18 cellular contexts compared by ENCODE assay signal in the genomic region with DNA sequence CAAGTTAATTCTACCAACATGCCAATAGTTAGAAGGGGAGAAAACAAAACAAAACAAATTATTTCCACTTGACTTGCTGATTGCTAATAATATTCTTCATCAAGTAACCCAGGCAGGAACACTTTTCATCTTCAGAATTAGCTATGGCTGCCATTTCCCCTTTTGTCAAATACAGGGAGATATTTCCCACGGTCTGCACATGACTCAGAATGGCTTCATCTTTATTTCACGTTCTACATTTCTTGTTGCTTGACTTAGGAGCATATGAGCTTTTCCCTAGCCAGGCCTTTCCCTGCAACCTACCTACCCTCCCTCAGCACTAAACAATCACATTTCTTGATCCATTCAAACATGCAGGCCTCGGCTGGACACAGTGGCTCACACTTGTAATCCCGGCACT. TPM values are rescaled to one million over a fixed set of nuclear protein-coding genes. Genes with fewer than 3 reads are reported as not detected.
A peak's percentile ranks its signal among the peaks of the same experiment; 100 is the strongest.
DNase-seq lines count a peak whose midpoint lies in the region; ATAC-seq and TF ChIP-seq lines count a peak whose summit lies in the region.
"Had no signal": no experiment of that assay in that cellular context is flagged by ENCODE, and none has a peak within 500 bp of the region (broad histone marks: within the 10 kb centered on the region; RNA-seq: fewer than 3 reads in every experiment).

No MANE protein-coding gene starts in this region.

- H2AFZ ChIP-seq in trophoblast cell (ENCODE audit: insufficient read depth, low read length, poor library complexity): no peak overlapping the region

- peak overlapping the region; percentile 66 for H4K91ac ChIP-seq in trophoblast cell (ENCODE audit: low read depth, low read length)

- TF ChIP-seq CTCF in brain microvascular endothelial cell (IDR thresholded peaks at IDR 0.05; ENCODE audit: low read depth, low read length, missing control alignments) (no peak), esophagus squamous epithelium (IDR thresholded peaks at IDR 0.05) (no peak)

- no peaks in the 10 kb centered on the region for H3K36me3 ChIP-seq in brain microvascular endothelial cell (replicated peaks)
- H3K36me3 ChIP-seq in trophoblast cell (ENCODE audit: control insufficient read depth in 1 of 2, insufficient read depth in 2 of 2, low read length in 2 of 2): no peaks in the 10 kb centered on the region
- H3K36me3 ChIP-seq in esophagus squamous epithelium: no peaks in the 10 kb centered on the region
- H3K36me3 ChIP-seq: cardiac muscle cell had no signal

- peak; percentile 74 for DNase-seq in Daoy (ENCODE audit: low read depth)
- peak; percentile 45 for DNase-seq in MV-4-11 (lab: John Stamatoyannopoulos, UW)
- DNase-seq in brain microvascular endothelial cell: peak; percentile 10
- peak in 1 of 2 donors; percentile 22 for DNase-seq in trophoblast cell
- no peak for DNase-seq in NCI-H1417 treated with DMSO at 0.1 percent for 48 hours (lab: John Stamatoyannopoulos, UW)
- DNase-seq in esophagus squamous epithelium (lab: John Stamatoyannopoulos, UW): no peak
- DNase-seq: activated CD4-positive, alpha-beta T cell treated with anti-CD3 and anti-CD28 coated beads, Interleukin-2, amount 50 U/mL, for 48 hours; activated CD4-positive, CD25-positive, alpha-beta regulatory T cell; activated gamma-delta T cell treated with Interleukin-2 at 50 U/mL for 16 hours; CD8-positive, alpha-beta memory T cell; dermis blood vessel endothelial cell; mucosa of descending colon; NCI-H1105; NCI-H2029 treated with DMSO at 0.1 percent for 48 hours; SW 1271 had no signal

- H3K9ac ChIP-seq in trophoblast cell (ENCODE audit: low read length): no peak overlapping the region

- peak overlapping the region; percentile 78 for H2BK5ac ChIP-seq in trophoblast cell (ENCODE audit: low read depth, low read length, poor library complexity)

- H3K14ac ChIP-seq in trophoblast cell (ENCODE audit: low read length): peak overlapping the region; percentile 64

- H3K4me3 ChIP-seq in brain microvascular endothelial cell (ENCODE audit: low read depth, low read length) (no peak overlapping the region), trophoblast cell (ENCODE audit: low read depth, low read length) (no peak overlapping the region), esophagus squamous epithelium (no peak overlapping the region)
- H3K4me3 ChIP-seq: cardiac muscle cell, mucosa of descending colon had no signal

- in situ Hi-C loops in brain microvascular endothelial cell (cut with HindIII; ENCODE audit: low pct_ligation_motif_present, low sequenced_read_pairs): no loop called here

- peak overlapping the region; percentile 43 for H4K8ac ChIP-seq in trophoblast cell (ENCODE audit: low read depth, low read length)

- no peak overlapping the region for H3K4me2 ChIP-seq in trophoblast cell (ENCODE audit: low read length)

- peaks cover 1% of the 10 kb centered on the region for H3K79me2 ChIP-seq in trophoblast cell (ENCODE audit: control insufficient read depth, insufficient read depth, low read length, poor library complexity)

- peak overlapping the region; percentile 67 for H2AK5ac ChIP-seq in trophoblast cell (ENCODE audit: low read length)

- H2BK120ac ChIP-seq in trophoblast cell (ENCODE audit: insufficient read depth, low read length, poor library complexity): peak overlapping the region; percentile 77

- no CpG with 5 or more reads among the region's 4 CpGs for WGBS in trophoblast cell (ENCODE audit: extremely low coverage, insufficient coverage, insufficient read length)
- WGBS in esophagus squamous epithelium, 2 donors: 42 to 69% methylated on average over 3 to 4 of the region's 4 CpGs

- peak overlapping the region; percentile 86 for H2BK12ac ChIP-seq in trophoblast cell (ENCODE audit: low read length)

- intact Hi-C loops in esophagus squamous epithelium (cut with DNase I): no loop called here

- H3K9me3 ChIP-seq in trophoblast cell (ENCODE audit: insufficient read depth, low read depth, low read length) (no peaks in the 10 kb centered on the region), esophagus squamous epithelium (no peaks in the 10 kb centered on the region)
- H3K9me3 ChIP-seq: mucosa of descending colon had no signal

- H3K27me3 ChIP-seq in brain microvascular endothelial cell (replicated peaks) (peaks cover under 1% of the 10 kb centered on the region), trophoblast cell (ENCODE audit: insufficient read depth, low read length) (no peaks in the 10 kb centered on the region), esophagus squamous epithelium (peaks cover 0 to 34% (median 0%) of the 10 kb centered on the region in 4 donors)

- H4K12ac ChIP-seq in trophoblast cell (ENCODE audit: low read depth, low read length): no peak overlapping the region

- ATAC-seq in HG02571 (IDR thresholded peaks at IDR 0.05; ENCODE audit: unreplicated experiment): no peak
- ATAC-seq: mucosa of descending colon had no signal

- peaks cover 7% of the 10 kb centered on the region for H3K79me1 ChIP-seq in trophoblast cell (ENCODE audit: low read length)

- H3K4me1 ChIP-seq in trophoblast cell (ENCODE audit: control insufficient read depth in 1 of 2, insufficient read depth in 2 of 2, low read length in 2 of 2): peaks cover 11 to 24% of the 10 kb centered on the region in 2 experiments
- H3K4me1 ChIP-seq in esophagus squamous epithelium: peaks cover 0 to 27% (median 3%) of the 10 kb centered on the region in 3 donors

- H3K4ac ChIP-seq in trophoblast cell (ENCODE audit: low read depth, low read length): peak overlapping the region; percentile 58

- peak overlapping the region; percentile 84 for H3K18ac ChIP-seq in trophoblast cell (ENCODE audit: low read length)

- H3K27ac ChIP-seq in brain microvascular endothelial cell: no peak overlapping the region
- peak overlapping the region; percentile 67 for H3K27ac ChIP-seq in trophoblast cell (ENCODE audit: low read depth, low read length)
- no peak overlapping the region for H3K27ac ChIP-seq in esophagus squamous epithelium
- H3K27ac ChIP-seq: cardiac muscle cell had no signal

- no peak for TF ChIP-seq POLR2A in esophagus squamous epithelium (IDR thresholded peaks at IDR 0.05)

- H3K23ac ChIP-seq in trophoblast cell (ENCODE audit: low read length): no peak overlapping the region

RNA-seq across cellular contexts. Expression of a gene that starts 6.5 kb away (rescaled TPM):
- total RNA-seq in Daoy (2014; rRNA removed; shearing (Covaris generic)): 35.4 and 40.5 TPM in 2 replicates
- polyA plus RNA-seq in trophoblast cell (2013): 184 and 205 TPM in 2 replicates
- total RNA-seq in esophagus squamous epithelium: 10 to 100 TPM in 2 of 4 donors, 1 to 10 TPM in 2; 3.9 to 34.1 (median 15.7) TPM
- total RNA-seq: fibroblast of villous mesenchyme had no signal
- polyA plus RNA-seq: CD8-positive, alpha-beta memory T cell had no signal

RNA-seq across cellular contexts. Expression of a gene that starts 54.8 kb away (rescaled TPM):
- 15.3 and 19.8 TPM in 2 replicates for total RNA-seq in Daoy (2014; rRNA removed; shearing (Covaris generic))
- polyA plus RNA-seq in trophoblast cell (2013): 39.1 and 39.9 TPM in 2 replicates
- total RNA-seq in esophagus squamous epithelium: 1 to 10 TPM in 2 of 4 donors, under 1 TPM in 2; 0.08 to 8.6 (median 1.7) TPM

Comparison
In these comparisons a context has a peak if more than half of its experiments do, and no peak if none do; other contexts are left out.
1. DNase-seq: peak in Daoy (single experiment), MV-4-11 (single experiment) and brain microvascular endothelial cell (single experiment); none in NCI-H1417 treated with DMSO at 0.1 percent for 48 hours (single experiment) and esophagus squamous epithelium (single experiment).